In genomic region chr14:99121027-99121875, GRCh38 we compare ENCODE assay signal across 21 cellular contexts.
A peak's percentile ranks its signal among the peaks of the same experiment; 100 is the strongest.
DNase-seq lines count a peak whose midpoint lies in the region; ATAC-seq and TF ChIP-seq lines count a peak whose summit lies in the region.
"Had no signal": no experiment of that assay in that cellular context is flagged by ENCODE, and none has a peak within 500 bp of the region (broad histone marks: within the 10 kb centered on the region; RNA-seq: fewer than 3 reads in every experiment).

No MANE protein-coding gene starts in this region.

- H3K27ac ChIP-seq in colonic mucosa (no peak overlapping the region), lung (ENCODE audit: low read depth in 1 of 2, low read length in 1 of 2) (no peak overlapping the region), vagina (no peak overlapping the region), gastroesophageal sphincter (no peak overlapping the region), smooth muscle cell (ENCODE audit: low read depth) (no peak overlapping the region)
- H3K27ac ChIP-seq: A549, BLaER1, KMS-11 had no signal

- intact Hi-C loops in colonic mucosa (cut with DNase I) (no loop called here), vagina (cut with DNase I) (no loop called here)

- TF ChIP-seq POLR2A in vagina (IDR thresholded peaks at IDR 0.05) = no peak
- no peak for TF ChIP-seq POLR2A in gastroesophageal sphincter (IDR thresholded peaks at IDR 0.05)

- H3F3A ChIP-seq in smooth muscle cell (ENCODE audit: low read depth) = no peaks in the 10 kb centered on the region

- ATAC-seq in lung (ENCODE audit: insufficient read depth, low FRiP score) (no peak), gastroesophageal sphincter (no peak)
- ATAC-seq: A549, GM23338 had no signal

- TF ChIP-seq EP300 in gastroesophageal sphincter (IDR thresholded peaks at IDR 0.05) = no peak

- no peak overlapping the region for H3K9ac ChIP-seq in colonic mucosa (ENCODE audit: low read depth in 2 of 2, low read length in 2 of 2)
- no peak overlapping the region for H3K9ac ChIP-seq in smooth muscle cell (ENCODE audit: low read depth)
- H3K9ac ChIP-seq: BLaER1, KMS-11 had no signal

- no peaks in the 10 kb centered on the region for H3K9me3 ChIP-seq in colonic mucosa
- no peaks in the 10 kb centered on the region for H3K9me3 ChIP-seq in lung (ENCODE audit: control insufficient read depth in 2 of 2, insufficient read depth in 1 of 2, low read length in 1 of 2)
- no peaks in the 10 kb centered on the region for H3K9me3 ChIP-seq in vagina
- no peaks in the 10 kb centered on the region for H3K9me3 ChIP-seq in gastroesophageal sphincter
- no peaks in the 10 kb centered on the region for H3K9me3 ChIP-seq in smooth muscle cell (replicated peaks; ENCODE audit: low read depth)
- H3K9me3 ChIP-seq: A549, BLaER1 had no signal

- H3K4me3 ChIP-seq in colonic mucosa = no peak overlapping the region
- no peak overlapping the region for H3K4me3 ChIP-seq in lung
- H3K4me3 ChIP-seq in vagina = no peak overlapping the region
- H3K4me3 ChIP-seq in gastroesophageal sphincter = no peak overlapping the region
- no peak overlapping the region for H3K4me3 ChIP-seq in smooth muscle cell
- H3K4me3 ChIP-seq: A549, BLaER1, GM23338 had no signal

- H3K79me2 ChIP-seq in smooth muscle cell (ENCODE audit: low read depth) = no peaks in the 10 kb centered on the region

- H4K20me1 ChIP-seq in smooth muscle cell (ENCODE audit: low read depth) = no peaks in the 10 kb centered on the region
- H4K20me1 ChIP-seq: BLaER1 had no signal

- H2AFZ ChIP-seq in smooth muscle cell (ENCODE audit: low read depth) = no peak overlapping the region
- H2AFZ ChIP-seq: GM23338 had no signal

- DNase-seq in activated effector memory CD4-positive, alpha-beta T cell treated with anti-CD3 and anti-CD28 coated beads, Interleukin-2, amount 50 U/mL, for 16 hours = peak; percentile 42
- no peak for DNase-seq in activated effector memory CD4-positive, alpha-beta T cell treated with Interleukin-2 at 50 U/mL for 16 hours
- peak; percentile 6 for DNase-seq in colonic mucosa
- peak; percentile 19 for DNase-seq in lung (ENCODE audit: low spot score)
- peak; percentile 64 to 88 for DNase-seq in vagina (ENCODE audit: extremely low spot score in 2 of 2)
- no peak for DNase-seq in smooth muscle cell (lab: John Stamatoyannopoulos, UW; ENCODE audit: unreplicated experiment)
- DNase-seq: CD4-positive, alpha-beta memory T cell; DMS153; GF-D8; MV-4-11; NCI-H187; NCI-H2107; NCI-H226; NCI-H82; OCI-M1; Right ventricle myocardium superior had no signal

- no peaks in the 10 kb centered on the region for H3K27me3 ChIP-seq in colonic mucosa
- peaks cover 9% of the 10 kb centered on the region for H3K27me3 ChIP-seq in lung (ENCODE audit: control insufficient read depth, insufficient read depth)
- no peaks in the 10 kb centered on the region for H3K27me3 ChIP-seq in vagina
- H3K27me3 ChIP-seq in gastroesophageal sphincter = peaks cover 61% of the 10 kb centered on the region
- no peaks in the 10 kb centered on the region for H3K27me3 ChIP-seq in smooth muscle cell (ENCODE audit: low read depth)
- H3K27me3 ChIP-seq: BLaER1 had no signal

- WGBS in lung, 2 donors = 89 to 95% methylated on average over 16 of the region's 16 CpGs
- 82 to 89% methylated on average over 4 to 8 of the region's 16 CpGs for WGBS in gastroesophageal sphincter (ENCODE audit: low coverage in 1 of 2), 2 donors
- 96% methylated on average over 16 of the region's 16 CpGs for WGBS in smooth muscle cell (ENCODE audit: low lambda C conversion rate)

- no peak overlapping the region for H3K4me2 ChIP-seq in smooth muscle cell
- H3K4me2 ChIP-seq: A549, BLaER1, GM23338, KMS-11 had no signal

- TF ChIP-seq CTCF in colonic mucosa (IDR thresholded peaks at IDR 0.05) (no peak), lung (IDR thresholded peaks at IDR 0.05; ENCODE audit: control extremely low read depth, extremely low read depth) (no peak), vagina (IDR thresholded peaks at IDR 0.05) (no peak), gastroesophageal sphincter (IDR thresholded peaks at IDR 0.05) (no peak), smooth muscle cell (IDR thresholded peaks at IDR 0.05; ENCODE audit: borderline replicate concordance, insufficient read depth, poor library complexity, severe bottlenecking) (no peak)

- H3K36me3 ChIP-seq in colonic mucosa (no peaks in the 10 kb centered on the region), lung (ENCODE audit: control insufficient read depth in 2 of 2, insufficient read depth in 2 of 2, low read length in 2 of 2) (no peaks in the 10 kb centered on the region), vagina (no peaks in the 10 kb centered on the region), gastroesophageal sphincter (no peaks in the 10 kb centered on the region), smooth muscle cell (ENCODE audit: low read depth) (no peaks in the 10 kb centered on the region)
- H3K36me3 ChIP-seq: BLaER1 had no signal

- H3K4me1 ChIP-seq in colonic mucosa (no peaks in the 10 kb centered on the region), lung (ENCODE audit: control insufficient read depth in 2 of 2, insufficient read depth in 2 of 2, low read length in 2 of 2) (no peaks in the 10 kb centered on the region), vagina (peaks cover 8% of the 10 kb centered on the region), gastroesophageal sphincter (peaks cover 0 to 5% (median 0%) of the 10 kb centered on the region in 3 donors), smooth muscle cell (ENCODE audit: low read depth) (no peaks in the 10 kb centered on the region)
- H3K4me1 ChIP-seq: BLaER1 had no signal

Comparison
In these comparisons a context has a peak if more than half of its experiments do, and no peak if none do; other contexts are left out.
1. DNase-seq: peak in activated effector memory CD4-positive, alpha-beta T cell treated with anti-CD3 and anti-CD28 coated beads, Interleukin-2, amount 50 U/mL, for 16 hours (single experiment), colonic mucosa (single experiment), lung (single experiment) and vagina (2 of 2); none in activated effector memory CD4-positive, alpha-beta T cell treated with Interleukin-2 at 50 U/mL for 16 hours (single experiment) and smooth muscle cell (single experiment).